18 cellular contexts compared by ENCODE assay signal in the genomic region with DNA sequence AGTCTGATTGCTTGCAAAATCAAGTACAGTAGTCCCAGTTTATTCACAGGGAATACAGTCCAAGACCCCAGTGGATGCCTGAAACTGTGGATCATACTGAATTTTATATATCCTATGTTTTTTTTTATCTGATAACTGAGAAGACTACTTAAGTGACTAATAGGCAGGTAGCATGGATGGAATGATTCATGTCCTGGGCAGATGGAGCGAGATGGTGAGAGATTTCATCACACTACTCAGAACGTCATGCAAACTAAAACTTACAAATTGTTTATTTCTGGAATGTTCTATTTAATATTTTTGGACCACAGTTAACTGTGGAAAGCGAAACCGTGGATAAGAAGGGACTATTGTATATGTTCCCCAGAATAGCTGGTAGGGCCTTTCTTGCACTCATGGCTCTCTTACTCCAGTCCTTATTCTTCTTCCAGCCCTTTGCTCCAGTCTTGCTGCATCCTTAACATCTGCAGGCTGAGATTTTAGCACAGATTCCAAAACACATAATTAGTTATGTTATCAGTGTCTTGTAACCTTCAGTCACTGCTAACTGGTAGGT.
DNase-seq lines count a peak whose midpoint lies in the region; ATAC-seq and TF ChIP-seq lines count a peak whose summit lies in the region.
"Had no signal": no experiment of that assay in that cellular context is flagged by ENCODE, and none has a peak within 500 bp of the region (broad histone marks: within the 10 kb centered on the region; RNA-seq: fewer than 3 reads in every experiment).

No MANE protein-coding gene starts in this region.

- no peak overlapping the region for H3K4me2 ChIP-seq in PC-3 (ENCODE audit: low read length)
- no peak overlapping the region for H3K4me2 ChIP-seq in fibroblast of lung (ENCODE audit: extremely low read depth, insufficient read depth, low read length)
- no peak overlapping the region for H3K4me2 ChIP-seq in osteoblast (ENCODE audit: insufficient read depth, low read length)

- no peaks in the 10 kb centered on the region for H3K79me2 ChIP-seq in PC-3 (ENCODE audit: low read length)
- H3K79me2 ChIP-seq in fibroblast of lung (ENCODE audit: control insufficient read depth, insufficient read depth, low read length), result no peaks in the 10 kb centered on the region
- no peaks in the 10 kb centered on the region for H3K79me2 ChIP-seq in osteoblast (ENCODE audit: insufficient read depth, low read length)

- ATAC-seq in PC-3 (peak; percentile 42; the same call in 1 of the 2 replicates), psoas muscle (no peak), GM21390 (IDR thresholded peaks at IDR 0.05; ENCODE audit: unreplicated experiment) (no peak)

- POLR2A ChIA-PET in PC-3 (lab: Charles Lee; ENCODE audit: unreplicated experiment), result no interaction called here

- H3K9me3 ChIP-seq in PC-3 (ENCODE audit: low read length) (no peaks in the 10 kb centered on the region), fibroblast of lung (ENCODE audit: control insufficient read depth, insufficient read depth, low read depth, low read length) (no peaks in the 10 kb centered on the region), osteoblast (ENCODE audit: low read depth, low read length) (no peaks in the 10 kb centered on the region), psoas muscle (no peaks in the 10 kb centered on the region)

- WGBS in psoas muscle, 3 donors, result 65 to 85% (median 80%) methylated on average over 4 of the region's 4 CpGs

- H2AFZ ChIP-seq in PC-3 (ENCODE audit: low read length) (no peak overlapping the region), fibroblast of lung (ENCODE audit: low read length) (no peak overlapping the region), osteoblast (ENCODE audit: low read length) (no peak overlapping the region)
- H2AFZ ChIP-seq: GM23248 had no signal

- no peak overlapping the region for H3K4me3 Mint-ChIP-seq in activated naive CD4-positive, alpha-beta T cell treated with anti-CD3 and anti-CD28 coated beads, Interleukin-2, amount 10 ng/mL, durations not matched to agents 7 days and 5 days
- H3K4me3 Mint-ChIP-seq: B cell; CD4-positive, alpha-beta T cell had no signal

- H4K20me1 ChIP-seq in PC-3 (ENCODE audit: low read length) (no peaks in the 10 kb centered on the region), fibroblast of lung (ENCODE audit: control insufficient read depth, extremely low read depth, insufficient read depth, low read length) (no peaks in the 10 kb centered on the region), osteoblast (ENCODE audit: insufficient read depth, low read length) (no peaks in the 10 kb centered on the region)

- H3K9ac ChIP-seq in PC-3 (ENCODE audit: low read length) (no peak overlapping the region), fibroblast of lung (ENCODE audit: insufficient read depth, low read length) (no peak overlapping the region)
- H3K9ac ChIP-seq: GM23248 had no signal

- TF ChIP-seq CTCF in PC-3 (conservative IDR thresholded peaks at IDR 0.05; ENCODE audit: low read depth, low read length) (no peak), fibroblast of lung (conservative IDR thresholded peaks at IDR 0.05 in 1 of 2, IDR thresholded peaks at IDR 0.05 in 1 of 2; ENCODE audit: low read depth in 1 of 2, low read length in 2 of 2) (no peak), osteoblast (IDR thresholded peaks at IDR 0.05; ENCODE audit: extremely low read depth, low read depth, low read length) (no peak), psoas muscle (IDR thresholded peaks at IDR 0.05) (no peak)

- no peaks in the 10 kb centered on the region for H3K9me3 Mint-ChIP-seq in activated naive CD4-positive, alpha-beta T cell treated with anti-CD3 and anti-CD28 coated beads, Interleukin-2, amount 10 ng/mL, durations not matched to agents 7 days and 5 days
- H3K9me3 Mint-ChIP-seq: CD4-positive, alpha-beta T cell had no signal

- H3K4me3 ChIP-seq in PC-3 (ENCODE audit: low read length) (no peak overlapping the region), fibroblast of lung (replicated peaks in 1 of 4; ENCODE audit: control extremely low read depth in 1 of 4, insufficient read depth in 1 of 4, low read depth in 3 of 4, low read length in 4 of 4) (no peak overlapping the region), osteoblast (ENCODE audit: insufficient read depth, low read length) (no peak overlapping the region), psoas muscle (no peak overlapping the region)
- H3K4me3 ChIP-seq: GM23248 had no signal

- intact Hi-C loops in PC-3 (cut with micrococcal nuclease) (no loop called here), psoas muscle (cut with DNase I) (no loop called here)

- no peaks in the 10 kb centered on the region for H3K9me2 ChIP-seq in PC-3 (replicated peaks; ENCODE audit: low read length)

- DNase-seq in ELR (ENCODE audit: low read depth) (peak; percentile 42), PC-3 (peak; percentile 59), fibroblast of lung (ENCODE audit: low read depth in 2 of 2) (peak; percentile 3 to 83), osteoblast (ENCODE audit: insufficient read length, low spot score, missing footprints) (peak; percentile 8), psoas muscle (no peak)
- DNase-seq in activated naive CD4-positive, alpha-beta T cell treated with anti-CD3 and anti-CD28 coated beads, Interleukin-2, amount 10 ng/mL, durations not matched to agents 7 days and 5 days, result no peak
- DNase-seq: Calu3; CD4-positive, alpha-beta T cell; DMS79; GM23248; NCI-H146; NCI-H2107; NCI-H345; NCI-H526 treated with DMSO at 0.1 percent for 48 hours; NK-92 treated with Interleukin-12 subunit alpha and Interleukin-12 subunit beta, amount 100 ng/mL, for 24 hours; OCI-M1 had no signal

- BruUV-seq in PC-3 (replicated peaks; lab: Mats Ljungman, UMichigan), result no TSS peak

- no peaks in the 10 kb centered on the region for H3K4me1 Mint-ChIP-seq in activated naive CD4-positive, alpha-beta T cell treated with anti-CD3 and anti-CD28 coated beads, Interleukin-2, amount 10 ng/mL, durations not matched to agents 7 days and 5 days
- H3K4me1 Mint-ChIP-seq: B cell had no signal

- no peaks in the 10 kb centered on the region for H3K27me3 Mint-ChIP-seq in activated naive CD4-positive, alpha-beta T cell treated with anti-CD3 and anti-CD28 coated beads, Interleukin-2, amount 10 ng/mL, durations not matched to agents 7 days and 5 days
- H3K27me3 Mint-ChIP-seq: B cell had no signal

- CTCF ChIA-PET in PC-3 (lab: Charles Lee), result no interaction called here
- CTCF ChIA-PET in activated naive CD4-positive, alpha-beta T cell treated with anti-CD3 and anti-CD28 coated beads, Interleukin-2, amount 10 ng/mL, durations not matched to agents 7 days and 5 days (lab: Charles Lee), result no interaction called here

- H3K27ac ChIP-seq in PC-3 (ENCODE audit: low read length) (no peak overlapping the region), fibroblast of lung (ENCODE audit: insufficient read depth, low read length) (no peak overlapping the region), osteoblast (ENCODE audit: low read depth, low read length) (no peak overlapping the region), psoas muscle (no peak overlapping the region)
- H3K27ac ChIP-seq: GM23248 had no signal

- H3K27me3 ChIP-seq in PC-3 (ENCODE audit: low read length), result no peaks in the 10 kb centered on the region
- no peaks in the 10 kb centered on the region for H3K27me3 ChIP-seq in fibroblast of lung (ENCODE audit: control insufficient read depth, insufficient read depth, low read length)
- no peaks in the 10 kb centered on the region for H3K27me3 ChIP-seq in osteoblast (ENCODE audit: insufficient read depth, low read length)
- no peaks in the 10 kb centered on the region for H3K27me3 ChIP-seq in psoas muscle (ENCODE audit: insufficient read depth in 3 of 3, low read length in 2 of 3)

- no peak overlapping the region for H3K27ac Mint-ChIP-seq in activated naive CD4-positive, alpha-beta T cell treated with anti-CD3 and anti-CD28 coated beads, Interleukin-2, amount 10 ng/mL, durations not matched to agents 7 days and 5 days
- H3K27ac Mint-ChIP-seq: B cell; CD4-positive, alpha-beta T cell had no signal

- H3K36me3 Mint-ChIP-seq in activated naive CD4-positive, alpha-beta T cell treated with anti-CD3 and anti-CD28 coated beads, Interleukin-2, amount 10 ng/mL, durations not matched to agents 7 days and 5 days, result no peaks in the 10 kb centered on the region

- H3K4me1 ChIP-seq in PC-3 (ENCODE audit: insufficient read depth, low read length) (0 out of 2 replicates have a peak, but pooled peaks cover 3% of the 10 kb centered on the region), fibroblast of lung (ENCODE audit: control insufficient read depth, extremely low read depth, insufficient read depth, low read length) (no peaks in the 10 kb centered on the region), osteoblast (ENCODE audit: insufficient read depth, low read length) (no peaks in the 10 kb centered on the region), psoas muscle (no peaks in the 10 kb centered on the region)

- no peaks in the 10 kb centered on the region for H3F3A ChIP-seq in PC-3 (ENCODE audit: low read length, unreplicated experiment)

- H3K36me3 ChIP-seq in PC-3 (ENCODE audit: low read depth, low read length), result no peaks in the 10 kb centered on the region
- no peaks in the 10 kb centered on the region for H3K36me3 ChIP-seq in fibroblast of lung (ENCODE audit: control insufficient read depth, insufficient read depth, low read length)
- no peaks in the 10 kb centered on the region for H3K36me3 ChIP-seq in osteoblast (ENCODE audit: insufficient read depth, low read length)
- H3K36me3 ChIP-seq in psoas muscle (ENCODE audit: insufficient read depth in 1 of 2, low read depth in 1 of 2), result no peaks in the 10 kb centered on the region

Comparison
In these comparisons a context has a peak if more than half of its experiments do, and no peak if none do; other contexts are left out.
1. DNase-seq: peak in ELR (single experiment), PC-3 (single experiment), fibroblast of lung (2 of 2) and osteoblast (single experiment); none in psoas muscle (0 of 2) and activated naive CD4-positive, alpha-beta T cell treated with anti-CD3 and anti-CD28 coated beads, Interleukin-2, amount 10 ng/mL, durations not matched to agents 7 days and 5 days (single experiment).